In the genomic region with DNA sequence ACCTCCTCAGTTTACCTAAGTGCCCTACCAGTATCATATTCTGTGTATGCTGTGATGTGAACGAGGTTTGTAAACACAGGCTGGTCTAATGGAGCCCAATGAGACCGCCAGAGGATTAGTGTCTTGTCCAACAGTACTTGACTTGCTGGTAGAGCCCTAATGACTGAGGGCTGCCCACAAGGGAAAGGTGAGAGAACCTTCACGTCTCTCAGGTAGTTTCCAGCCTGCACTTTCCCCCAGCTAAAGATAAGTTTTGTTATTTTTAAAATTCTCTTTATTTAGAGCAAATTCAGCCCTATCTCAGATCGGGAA, we compare ENCODE assay signal across 7 cellular contexts. TPM values are rescaled to one million over a fixed set of nuclear protein-coding genes. Genes with fewer than 3 reads are reported as not detected.
A peak's percentile ranks its signal among the peaks of the same experiment; 100 is the strongest.
DNase-seq lines count a peak whose midpoint lies in the region; ATAC-seq and TF ChIP-seq lines count a peak whose summit lies in the region.

No MANE protein-coding gene starts in this region.

- DNase-seq in Right ventricle myocardium superior: no peak
- no peak for DNase-seq in sigmoid colon
- no peak for DNase-seq in stimulated activated CD4-positive, alpha-beta T cell treated with anti-CD3 and anti-CD28 coated beads, Interleukin-4, amount 100 ng/mL, for 4 hours
- no peak for DNase-seq in OCI-M2 (lab: John Stamatoyannopoulos, UW; ENCODE audit: unreplicated experiment)

- peak in 1 of 4 experiments; percentile 4 for TF ChIP-seq CTCF in sigmoid colon (IDR thresholded peaks at IDR 0.05)

- H3K4me3 ChIP-seq in sigmoid colon: peak overlapping the region; percentile 82 to 87 (median 86)

- intact Hi-C loops in Right ventricle myocardium superior (cut with DNase I): no loop called here
- intact Hi-C loops in sigmoid colon (cut with DNase I): loop anchor here (10.0 kb wide), 2 partner anchors 752 to 1272 kb away; a partner anchor contains a TSS

- H3K27me3 ChIP-seq in sigmoid colon: no peaks in the 10 kb centered on the region

- H3K9me3 ChIP-seq in sigmoid colon: no peaks in the 10 kb centered on the region

- peak overlapping the region; percentile 93 to 97 (median 95) for H3K27ac ChIP-seq in sigmoid colon

- no peak for TF ChIP-seq POLR2A in sigmoid colon (IDR thresholded peaks at IDR 0.05)

- TF ChIP-seq EP300 in sigmoid colon (IDR thresholded peaks at IDR 0.05): no peak

- peaks cover 0 to 49% (median 38%) of the 10 kb centered on the region in 4 donors for H3K4me1 ChIP-seq in sigmoid colon

- H3K36me3 ChIP-seq in sigmoid colon: no peaks in the 10 kb centered on the region

- peak; percentile 31 for ATAC-seq in GM18873 (IDR thresholded peaks at IDR 0.05; ENCODE audit: low FRiP score, unreplicated experiment)
- ATAC-seq in HG02870 (IDR thresholded peaks at IDR 0.05; ENCODE audit: unreplicated experiment): peak; percentile 21
- peak; percentile 62 for ATAC-seq in SK-N-SH treated with all-trans-retinoic acid at 6 μM for 48 hours
- ATAC-seq in Right ventricle myocardium superior (ENCODE audit: poor library complexity): peak; percentile 32

- 1 to 4% methylated on average over 4 of the region's 4 CpGs for WGBS in sigmoid colon, 2 donors

TF ChIP-seq in SK-N-SH treated with all-trans-retinoic acid at 6 μM for 48 hours, 23 proteins besides CTCF, POLR2A, EP300 and RAD21:
- no peak for TF ChIP-seq ISL1 (CRISPR knock-in tag; IDR thresholded peaks at IDR 0.05)
- TF ChIP-seq GLIS3 (CRISPR knock-in tag; IDR thresholded peaks at IDR 0.05): no peak
- no peak for TF ChIP-seq ZNF8 (CRISPR knock-in tag; IDR thresholded peaks at IDR 0.05)
- TF ChIP-seq TOX (CRISPR knock-in tag; IDR thresholded peaks at IDR 0.05; ENCODE audit: borderline replicate concordance): no peak
- TF ChIP-seq, protein P1, sequence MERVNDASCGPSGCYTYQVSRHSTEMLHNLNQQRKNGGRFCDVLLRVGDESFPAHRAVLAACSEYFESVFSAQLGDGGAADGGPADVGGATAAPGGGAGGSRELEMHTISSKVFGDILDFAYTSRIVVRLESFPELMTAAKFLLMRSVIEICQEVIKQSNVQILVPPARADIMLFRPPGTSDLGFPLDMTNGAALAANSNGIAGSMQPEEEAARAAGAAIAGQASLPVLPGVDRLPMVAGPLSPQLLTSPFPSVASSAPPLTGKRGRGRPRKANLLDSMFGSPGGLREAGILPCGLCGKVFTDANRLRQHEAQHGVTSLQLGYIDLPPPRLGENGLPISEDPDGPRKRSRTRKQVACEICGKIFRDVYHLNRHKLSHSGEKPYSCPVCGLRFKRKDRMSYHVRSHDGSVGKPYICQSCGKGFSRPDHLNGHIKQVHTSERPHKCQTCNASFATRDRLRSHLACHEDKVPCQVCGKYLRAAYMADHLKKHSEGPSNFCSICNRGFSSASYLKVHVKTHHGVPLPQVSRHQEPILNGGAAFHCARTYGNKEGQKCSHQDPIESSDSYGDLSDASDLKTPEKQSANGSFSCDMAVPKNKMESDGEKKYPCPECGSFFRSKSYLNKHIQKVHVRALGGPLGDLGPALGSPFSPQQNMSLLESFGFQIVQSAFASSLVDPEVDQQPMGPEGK (CRISPR knock-in tag; IDR thresholded peaks at IDR 0.05; ENCODE audit: borderline replicate concordance): no peak
- TF ChIP-seq, protein P2, sequence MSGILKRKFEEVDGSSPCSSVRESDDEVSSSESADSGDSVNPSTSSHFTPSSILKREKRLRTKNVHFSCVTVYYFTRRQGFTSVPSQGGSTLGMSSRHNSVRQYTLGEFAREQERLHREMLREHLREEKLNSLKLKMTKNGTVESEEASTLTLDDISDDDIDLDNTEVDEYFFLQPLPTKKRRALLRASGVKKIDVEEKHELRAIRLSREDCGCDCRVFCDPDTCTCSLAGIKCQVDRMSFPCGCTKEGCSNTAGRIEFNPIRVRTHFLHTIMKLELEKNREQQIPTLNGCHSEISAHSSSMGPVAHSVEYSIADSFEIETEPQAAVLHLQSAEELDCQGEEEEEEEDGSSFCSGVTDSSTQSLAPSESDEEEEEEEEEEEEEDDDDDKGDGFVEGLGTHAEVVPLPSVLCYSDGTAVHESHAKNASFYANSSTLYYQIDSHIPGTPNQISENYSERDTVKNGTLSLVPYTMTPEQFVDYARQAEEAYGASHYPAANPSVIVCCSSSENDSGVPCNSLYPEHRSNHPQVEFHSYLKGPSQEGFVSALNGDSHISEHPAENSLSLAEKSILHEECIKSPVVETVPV (CRISPR knock-in tag; IDR thresholded peaks at IDR 0.05): no peak
- TF ChIP-seq, protein P3, sequence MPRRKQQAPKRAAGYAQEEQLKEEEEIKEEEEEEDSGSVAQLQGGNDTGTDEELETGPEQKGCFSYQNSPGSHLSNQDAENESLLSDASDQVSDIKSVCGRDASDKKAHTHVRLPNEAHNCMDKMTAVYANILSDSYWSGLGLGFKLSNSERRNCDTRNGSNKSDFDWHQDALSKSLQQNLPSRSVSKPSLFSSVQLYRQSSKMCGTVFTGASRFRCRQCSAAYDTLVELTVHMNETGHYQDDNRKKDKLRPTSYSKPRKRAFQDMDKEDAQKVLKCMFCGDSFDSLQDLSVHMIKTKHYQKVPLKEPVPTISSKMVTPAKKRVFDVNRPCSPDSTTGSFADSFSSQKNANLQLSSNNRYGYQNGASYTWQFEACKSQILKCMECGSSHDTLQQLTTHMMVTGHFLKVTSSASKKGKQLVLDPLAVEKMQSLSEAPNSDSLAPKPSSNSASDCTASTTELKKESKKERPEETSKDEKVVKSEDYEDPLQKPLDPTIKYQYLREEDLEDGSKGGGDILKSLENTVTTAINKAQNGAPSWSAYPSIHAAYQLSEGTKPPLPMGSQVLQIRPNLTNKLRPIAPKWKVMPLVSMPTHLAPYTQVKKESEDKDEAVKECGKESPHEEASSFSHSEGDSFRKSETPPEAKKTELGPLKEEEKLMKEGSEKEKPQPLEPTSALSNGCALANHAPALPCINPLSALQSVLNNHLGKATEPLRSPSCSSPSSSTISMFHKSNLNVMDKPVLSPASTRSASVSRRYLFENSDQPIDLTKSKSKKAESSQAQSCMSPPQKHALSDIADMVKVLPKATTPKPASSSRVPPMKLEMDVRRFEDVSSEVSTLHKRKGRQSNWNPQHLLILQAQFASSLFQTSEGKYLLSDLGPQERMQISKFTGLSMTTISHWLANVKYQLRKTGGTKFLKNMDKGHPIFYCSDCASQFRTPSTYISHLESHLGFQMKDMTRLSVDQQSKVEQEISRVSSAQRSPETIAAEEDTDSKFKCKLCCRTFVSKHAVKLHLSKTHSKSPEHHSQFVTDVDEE (CRISPR knock-in tag; IDR thresholded peaks at IDR 0.05): no peak
- no peak for TF ChIP-seq BACH2 (CRISPR knock-in tag; IDR thresholded peaks at IDR 0.05; ENCODE audit: borderline replicate concordance)
- no peak for TF ChIP-seq OSR1 (CRISPR knock-in tag; IDR thresholded peaks at IDR 0.05)
- TF ChIP-seq, protein P4, sequence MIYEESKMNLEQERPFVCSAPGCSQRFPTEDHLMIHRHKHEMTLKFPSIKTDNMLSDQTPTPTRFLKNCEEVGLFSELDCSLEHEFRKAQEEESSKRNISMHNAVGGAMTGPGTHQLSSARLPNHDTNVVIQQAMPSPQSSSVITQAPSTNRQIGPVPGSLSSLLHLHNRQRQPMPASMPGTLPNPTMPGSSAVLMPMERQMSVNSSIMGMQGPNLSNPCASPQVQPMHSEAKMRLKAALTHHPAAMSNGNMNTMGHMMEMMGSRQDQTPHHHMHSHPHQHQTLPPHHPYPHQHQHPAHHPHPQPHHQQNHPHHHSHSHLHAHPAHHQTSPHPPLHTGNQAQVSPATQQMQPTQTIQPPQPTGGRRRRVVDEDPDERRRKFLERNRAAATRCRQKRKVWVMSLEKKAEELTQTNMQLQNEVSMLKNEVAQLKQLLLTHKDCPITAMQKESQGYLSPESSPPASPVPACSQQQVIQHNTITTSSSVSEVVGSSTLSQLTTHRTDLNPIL (CRISPR knock-in tag; IDR thresholded peaks at IDR 0.05; ENCODE audit: low read depth): no peak
- TF ChIP-seq ESRRG (CRISPR knock-in tag; IDR thresholded peaks at IDR 0.05): no peak
- no peak for TF ChIP-seq TCF4 (CRISPR knock-in tag; IDR thresholded peaks at IDR 0.05; ENCODE audit: borderline replicate concordance)
- TF ChIP-seq ARNTL (CRISPR knock-in tag; IDR thresholded peaks at IDR 0.05; ENCODE audit: borderline replicate concordance, low read depth): no peak
- TF ChIP-seq ZNF565 (CRISPR knock-in tag; conservative IDR thresholded peaks at IDR 0.05; ENCODE audit: low read depth): no peak
- TF ChIP-seq ZNF70 (CRISPR knock-in tag; IDR thresholded peaks at IDR 0.05): no peak
- TF ChIP-seq SNAI2 (CRISPR knock-in tag; IDR thresholded peaks at IDR 0.05): no peak

RNA-seq across cellular contexts. Expression of a gene that starts 0.5 kb away (rescaled TPM):
- total RNA-seq in Right ventricle myocardium superior (17.3 TPM), sigmoid colon (10 to 100 TPM; 29.6 to 47.4 (median 38.0) TPM)
- 10 to 100 TPM in 1 of 3 donors, 1 to 10 TPM in 2; 4.8 to 19.9 (median 4.9) TPM for polyA plus RNA-seq in sigmoid colon
